18 cellular contexts compared by ENCODE assay signal in the genomic region with DNA sequence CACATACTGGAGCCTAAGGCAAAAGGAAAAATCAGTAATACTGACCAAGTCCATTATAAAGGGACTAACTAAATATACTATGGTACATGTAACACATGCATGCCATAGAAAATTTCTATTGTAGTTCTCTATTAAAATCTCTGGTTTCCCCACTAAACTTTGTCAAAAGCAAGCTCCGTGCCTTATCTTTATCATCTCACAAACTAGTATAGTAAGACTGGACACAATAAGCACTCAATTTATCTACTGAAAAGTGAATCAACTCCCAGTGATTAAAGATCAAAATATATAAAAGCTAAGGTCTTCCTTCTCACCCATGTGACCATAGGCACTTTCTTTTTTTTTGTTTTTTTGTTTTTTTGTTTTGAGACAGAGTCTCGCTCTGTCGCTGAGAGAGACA.
DNase-seq lines count a peak whose midpoint lies in the region; ATAC-seq and TF ChIP-seq lines count a peak whose summit lies in the region.
"Had no signal": no experiment of that assay in that cellular context is flagged by ENCODE, and none has a peak within 500 bp of the region (broad histone marks: within the 10 kb centered on the region; RNA-seq: fewer than 3 reads in every experiment).

No MANE protein-coding gene starts in this region.

- no peak overlapping the region for H3K4me3 Mint-ChIP-seq in osteocyte (ENCODE audit: unreplicated experiment)

- CTCF ChIA-PET in PC-3 (lab: Charles Lee) = interaction anchor here (1.0 kb wide), 1 partner anchor 13 kb away, joined by 4 read pairs; no protein-coding TSS in a partner anchor

- POLR2A ChIA-PET in PC-3 (lab: Charles Lee; ENCODE audit: unreplicated experiment) = no interaction called here

- 94 to 98% (median 97%) methylated on average over 3 of the region's 3 CpGs for WGBS in psoas muscle, 3 donors

- H3K27ac ChIP-seq in PC-3 (ENCODE audit: low read length) = peak overlapping the region; percentile 28
- H3K27ac ChIP-seq in brain microvascular endothelial cell = peak overlapping the region; percentile 97
- no peak overlapping the region for H3K27ac ChIP-seq in psoas muscle
- H3K27ac ChIP-seq: Peyer's patch had no signal

- in situ Hi-C loops in brain microvascular endothelial cell (cut with HindIII; ENCODE audit: low pct_ligation_motif_present, low sequenced_read_pairs) = no loop called here

- no peaks in the 10 kb centered on the region for H3K79me2 ChIP-seq in PC-3 (ENCODE audit: low read length)

- peaks cover 38% of the 10 kb centered on the region for H3K4me1 Mint-ChIP-seq in osteocyte (ENCODE audit: unreplicated experiment)
- H3K4me1 Mint-ChIP-seq: CD4-positive, CD25-positive, alpha-beta regulatory T cell had no signal

- H3K9me3 ChIP-seq in PC-3 (ENCODE audit: low read length) (no peaks in the 10 kb centered on the region), psoas muscle (no peaks in the 10 kb centered on the region)
- H3K9me3 ChIP-seq: Peyer's patch had no signal

- H4K20me1 ChIP-seq in PC-3 (ENCODE audit: low read length) = no peaks in the 10 kb centered on the region

- peak overlapping the region; percentile 8; the same call in 1 of the 2 replicates for H3K4me2 ChIP-seq in PC-3 (ENCODE audit: low read length)

- H3K27me3 ChIP-seq in PC-3 (ENCODE audit: low read length) (no peaks in the 10 kb centered on the region), brain microvascular endothelial cell (replicated peaks) (no peaks in the 10 kb centered on the region), psoas muscle (ENCODE audit: insufficient read depth in 3 of 3, low read length in 2 of 3) (no peaks in the 10 kb centered on the region)
- H3K27me3 ChIP-seq: Peyer's patch had no signal

- no peaks in the 10 kb centered on the region for H3K9me3 Mint-ChIP-seq in osteocyte (ENCODE audit: unreplicated experiment)
- H3K9me3 Mint-ChIP-seq: CD4-positive, CD25-positive, alpha-beta regulatory T cell had no signal

- H3K4me1 ChIP-seq in PC-3 (ENCODE audit: insufficient read depth, low read length) = peaks cover 57% of the 10 kb centered on the region
- H3K4me1 ChIP-seq in psoas muscle = peaks cover 3% of the 10 kb centered on the region
- H3K4me1 ChIP-seq: Peyer's patch had no signal

- no peak for TF ChIP-seq CTCF in PC-3 (conservative IDR thresholded peaks at IDR 0.05; ENCODE audit: low read depth, low read length)
- TF ChIP-seq CTCF in brain microvascular endothelial cell (IDR thresholded peaks at IDR 0.05; ENCODE audit: low read depth, low read length, missing control alignments) = no peak
- TF ChIP-seq CTCF in osteocyte (IDR thresholded peaks at IDR 0.05) = no peak
- TF ChIP-seq CTCF in psoas muscle (IDR thresholded peaks at IDR 0.05) = no peak

- ATAC-seq in PC-3 (no peak), psoas muscle (no peak), GM21526 (IDR thresholded peaks at IDR 0.05; ENCODE audit: low FRiP score, unreplicated experiment) (no peak), GM21423 (IDR thresholded peaks at IDR 0.05; ENCODE audit: unreplicated experiment) (no peak)

- no TSS peak for BruUV-seq in PC-3 (replicated peaks; lab: Mats Ljungman, UMichigan)

- no peak overlapping the region for H3K9ac ChIP-seq in PC-3 (ENCODE audit: low read length)

- H3K36me3 Mint-ChIP-seq in osteocyte (ENCODE audit: unreplicated experiment) = peaks cover 3% of the 10 kb centered on the region

- no peak overlapping the region for H2AFZ ChIP-seq in PC-3 (ENCODE audit: low read length)

- H3K27me3 Mint-ChIP-seq in osteocyte (ENCODE audit: unreplicated experiment) = no peaks in the 10 kb centered on the region

- H3K4me3 ChIP-seq in PC-3 (ENCODE audit: low read length) (no peak overlapping the region), brain microvascular endothelial cell (ENCODE audit: low read depth, low read length) (no peak overlapping the region), psoas muscle (no peak overlapping the region)
- H3K4me3 ChIP-seq: Peyer's patch had no signal

- peak overlapping the region; percentile 93 for H3K27ac Mint-ChIP-seq in osteocyte (ENCODE audit: unreplicated experiment)
- H3K27ac Mint-ChIP-seq: CD4-positive, CD25-positive, alpha-beta regulatory T cell had no signal

- H3F3A ChIP-seq in PC-3 (ENCODE audit: low read length, unreplicated experiment) = no peaks in the 10 kb centered on the region

- H3K9me2 ChIP-seq in PC-3 (replicated peaks; ENCODE audit: low read length) = no peaks in the 10 kb centered on the region

- intact Hi-C loops in PC-3 (cut with micrococcal nuclease) (no loop called here), psoas muscle (cut with DNase I) (loop anchor here in 1 of 2 donors (5.0 kb wide), 1 partner anchor 39 kb away; no protein-coding TSS in a partner anchor)

- H3K36me3 ChIP-seq in PC-3 (ENCODE audit: low read depth, low read length) (no peaks in the 10 kb centered on the region), brain microvascular endothelial cell (replicated peaks) (no peaks in the 10 kb centered on the region), psoas muscle (ENCODE audit: insufficient read depth in 1 of 2, low read depth in 1 of 2) (no peaks in the 10 kb centered on the region)
- H3K36me3 ChIP-seq: Peyer's patch had no signal

- DNase-seq in EL = peak; percentile 58
- DNase-seq in PC-3 = peak; percentile 49
- DNase-seq in brain microvascular endothelial cell = no peak
- DNase-seq in osteocyte (ENCODE audit: extremely low spot score, unreplicated experiment) = no peak
- no peak for DNase-seq in psoas muscle
- no peak for DNase-seq in anterior cingulate cortex (lab: John Stamatoyannopoulos, UW)
- DNase-seq: Caco-2; CD4-positive, CD25-positive, alpha-beta regulatory T cell; DMS153; KG1; NCI-H1436; NCI-H2029 treated with DMSO at 0.1 percent for 48 hours; NCI-H510A; NCI-H82; Peyer's patch; SHP77 had no signal

Comparison
In these comparisons a context has a peak if more than half of its experiments do, and no peak if none do; other contexts are left out.
1. DNase-seq: peak in EL (single experiment) and PC-3 (single experiment); none in brain microvascular endothelial cell (single experiment), osteocyte (single experiment), psoas muscle (0 of 2) and anterior cingulate cortex (0 of 58).